8 cellular contexts compared by ENCODE assay signal in the genomic region with DNA sequence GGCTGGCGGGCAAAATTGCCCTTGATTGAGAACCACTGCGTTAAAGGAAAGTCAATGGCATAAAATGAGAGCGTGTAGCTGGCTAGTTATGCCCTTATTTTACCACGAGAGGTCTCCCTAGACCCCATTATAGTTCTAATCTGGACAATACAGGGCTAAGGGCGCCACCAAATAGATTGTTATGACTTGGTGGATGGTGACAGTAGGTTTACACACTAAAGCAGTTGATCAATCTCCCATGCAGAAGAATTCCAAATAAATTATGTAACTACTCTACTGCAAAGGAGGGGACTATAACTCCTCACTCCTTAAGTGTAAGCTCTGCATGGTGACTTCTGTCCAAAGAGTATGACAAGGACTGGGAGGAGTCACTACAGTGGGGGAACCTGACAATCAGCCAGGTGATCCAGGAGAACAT. TPM values are rescaled to one million over a fixed set of nuclear protein-coding genes. Genes with fewer than 3 reads are reported as not detected.
DNase-seq lines count a peak whose midpoint lies in the region; ATAC-seq lines count a peak whose summit lies in the region.

No MANE protein-coding gene starts in this region.

- no peaks in the 10 kb centered on the region for H3K9me3 Mint-ChIP-seq in T-cell
- H3K9me3 Mint-ChIP-seq in stimulated activated memory B cell treated with anti-CD40 and anti-IgM and Interleukin-4, amounts not matched to agents 10 μg/mL and 1 μg/mL and 100 μg/mL, for 72 hours: no peaks in the 10 kb centered on the region

- peaks cover 1 to 6% (median 4%) of the 10 kb centered on the region in 3 donors for H3K4me1 Mint-ChIP-seq in T-cell
- peaks cover 6% of the 10 kb centered on the region for H3K4me1 Mint-ChIP-seq in stimulated activated memory B cell treated with anti-CD40 and anti-IgM and Interleukin-4, amounts not matched to agents 10 μg/mL and 1 μg/mL and 100 μg/mL, for 72 hours

- no peaks in the 10 kb centered on the region for H3K36me3 ChIP-seq in HAP-1 (replicated peaks)

- no peaks in the 10 kb centered on the region for H3K36me3 Mint-ChIP-seq in T-cell
- no peaks in the 10 kb centered on the region for H3K36me3 Mint-ChIP-seq in stimulated activated memory B cell treated with anti-CD40 and anti-IgM and Interleukin-4, amounts not matched to agents 10 μg/mL and 1 μg/mL and 100 μg/mL, for 72 hours

- ATAC-seq in T-cell (replicated peaks in 1 of 4): peak; percentile 93 to 98 (median 96)
- ATAC-seq in stimulated activated memory B cell treated with anti-CD40 and anti-IgM and Interleukin-4, amounts not matched to agents 10 μg/mL and 1 μg/mL and 100 μg/mL, for 72 hours: peak; percentile 80
- ATAC-seq in GM21381 (IDR thresholded peaks at IDR 0.05; ENCODE audit: unreplicated experiment): no peak

- H3K27me3 Mint-ChIP-seq in T-cell: no peaks in the 10 kb centered on the region
- no peaks in the 10 kb centered on the region for H3K27me3 Mint-ChIP-seq in stimulated activated memory B cell treated with anti-CD40 and anti-IgM and Interleukin-4, amounts not matched to agents 10 μg/mL and 1 μg/mL and 100 μg/mL, for 72 hours

- in situ Hi-C loops in HAP-1 (cut with MboI; ENCODE audit: low sequenced_read_pairs): loop anchor here (5.0 to 25.0 kb wide), 3 partner anchors 131 to 726 kb away; no protein-coding TSS in a partner anchor

- H3K4me1 ChIP-seq in HAP-1: no peaks in the 10 kb centered on the region

- H3K9me3 ChIP-seq in HAP-1: no peaks in the 10 kb centered on the region

- H3K27me3 ChIP-seq in HAP-1 (ENCODE audit: low read depth): no peaks in the 10 kb centered on the region

- H3K4me3 ChIP-seq in HAP-1: no peak overlapping the region

- CTCF ChIA-PET in T-cell (lab: Charles Lee): interaction anchor here (0.5 to 3.1 kb wide), 22 partner anchors 13 to 1516 kb away, joined by 3 to 79 read pairs (median 4); no protein-coding TSS in a partner anchor

- POLR2A ChIA-PET in T-cell (lab: Charles Lee): no interaction called here

- no peak overlapping the region for H3K4me3 Mint-ChIP-seq in T-cell
- no peak overlapping the region for H3K4me3 Mint-ChIP-seq in stimulated activated memory B cell treated with anti-CD40 and anti-IgM and Interleukin-4, amounts not matched to agents 10 μg/mL and 1 μg/mL and 100 μg/mL, for 72 hours

- H3K27ac Mint-ChIP-seq in T-cell: no peak overlapping the region
- H3K27ac Mint-ChIP-seq in stimulated activated memory B cell treated with anti-CD40 and anti-IgM and Interleukin-4, amounts not matched to agents 10 μg/mL and 1 μg/mL and 100 μg/mL, for 72 hours: no peak overlapping the region

- DNase-seq in DMS 273 treated with DMSO at 0.1 percent for 48 hours (lab: John Stamatoyannopoulos, UW) (peak; percentile 27), HAP-1 (ENCODE audit: low spot score in 2 of 2) (peak; percentile 62 to 86), NCI-H1930 (lab: John Stamatoyannopoulos, UW) (peak; percentile 24 to 45), T-cell (peak in 18 of 34 experiments; percentile 5 to 52 (median 23)), cerebellar cortex (ENCODE audit: low spot score) (peak; percentile 88), kidney tubule cell (ENCODE audit: low spot score) (peak; percentile 72)

RNA-seq across cellular contexts. Expression of gene YPEL2, which starts 20.4 kb away (rescaled TPM):
- 10 to 100 TPM; 29.7 to 58.5 (median 52.0) TPM for total RNA-seq in T-cell

Comparison
In these comparisons a context has a peak if more than half of its experiments do, and no peak if none do; other contexts are left out.
1. DNase-seq: peak in every context shown above with its lines; median percentile 88 in cerebellar cortex; 74 in HAP-1; 72 in kidney tubule cell; 34 in NCI-H1930; 27 in DMS 273 treated with DMSO at 0.1 percent for 48 hours; 23 in T-cell.